In the genomic region with DNA sequence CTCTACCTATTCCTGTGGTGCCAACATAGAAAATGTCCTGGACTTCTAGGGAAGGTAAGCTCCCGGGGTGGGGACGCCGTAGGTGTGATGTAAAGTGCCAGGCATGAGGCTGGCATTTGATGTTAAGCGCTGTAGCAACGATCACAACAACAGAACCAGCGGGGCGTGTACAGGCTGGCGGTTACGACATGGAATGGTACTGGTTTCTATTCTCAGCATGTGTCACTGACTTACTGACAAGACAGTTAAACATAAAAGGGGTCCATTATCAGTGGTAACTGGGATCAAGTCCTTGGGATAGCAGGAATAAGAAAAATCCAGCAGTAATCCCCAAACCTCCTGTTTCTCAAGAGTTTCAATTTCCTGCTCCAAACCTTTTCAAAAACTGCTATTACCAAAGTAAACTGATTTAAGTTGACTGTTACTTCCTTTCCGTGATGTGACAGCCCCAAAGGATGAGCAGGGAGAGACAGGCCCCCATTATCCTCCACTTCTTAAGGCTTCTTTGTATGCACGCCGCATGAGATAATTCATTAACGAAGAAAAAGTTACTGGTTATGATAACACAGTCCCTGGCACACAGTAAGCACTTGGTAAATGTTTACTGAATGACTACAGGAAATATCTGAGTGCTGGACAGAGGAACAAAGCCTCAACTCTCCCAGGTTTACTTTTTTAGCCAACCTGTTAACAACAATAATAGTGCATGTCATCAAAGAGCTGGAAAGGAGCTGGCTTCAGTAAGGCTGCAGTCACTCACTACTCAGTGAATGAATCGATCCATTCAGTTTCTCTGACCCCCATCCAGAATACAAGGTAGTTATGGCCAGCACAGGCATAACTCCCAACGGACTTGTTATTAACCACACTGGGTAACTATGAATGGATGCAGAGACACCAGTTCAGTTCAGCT, we compare ENCODE assay signal across 11 cellular contexts. TPM values are rescaled to one million over a fixed set of nuclear protein-coding genes. Genes with fewer than 3 reads are reported as not detected.
DNase-seq lines count a peak whose midpoint lies in the region; ATAC-seq, FAIRE-seq and TF ChIP-seq lines count a peak whose summit lies in the region.
"Had no signal": no experiment of that assay in that cellular context is flagged by ENCODE, and none has a peak within 500 bp of the region (broad histone marks: within the 10 kb centered on the region; RNA-seq: fewer than 3 reads in every experiment).

No MANE protein-coding gene starts in this region.

- H3K9me3 Mint-ChIP-seq in activated CD4-positive, alpha-beta T cell treated with anti-CD3 and anti-CD28 coated beads, Interleukin-2, amount 10 ng/mL, durations not matched to agents 24 days and 14 days: no peaks in the 10 kb centered on the region
- H3K9me3 Mint-ChIP-seq: T-helper 2 cell treated with Interferon-gamma antibody and Interleukin-4, amounts not matched to agents 5 μg/mL and 100 μg/mL, for 36 hours had no signal

- FAIRE-seq in D721Med (lab: Jason Lieb, UNC): no peak
- FAIRE-seq: H1 had no signal

- H3K14ac ChIP-seq in neuronal stem cell (ENCODE audit: low read length): no peak overlapping the region

- H3K27ac Mint-ChIP-seq in activated CD4-positive, alpha-beta T cell treated with anti-CD3 and anti-CD28 coated beads, Interleukin-2, amount 10 ng/mL, durations not matched to agents 24 days and 14 days: no peak overlapping the region
- H3K27ac Mint-ChIP-seq: T-helper 2 cell treated with Interferon-gamma antibody and Interleukin-4, amounts not matched to agents 5 μg/mL and 100 μg/mL, for 36 hours had no signal

- no peak overlapping the region for H4K8ac ChIP-seq in neuronal stem cell (ENCODE audit: low read depth, low read length)

- no peak overlapping the region for H3K4me2 ChIP-seq in neuronal stem cell (ENCODE audit: insufficient read depth, low read length, poor library complexity, severe bottlenecking)

- H3K4me1 Mint-ChIP-seq in activated CD4-positive, alpha-beta T cell treated with anti-CD3 and anti-CD28 coated beads, Interleukin-2, amount 10 ng/mL, durations not matched to agents 24 days and 14 days: peaks cover 4% of the 10 kb centered on the region

- H3K79me1 ChIP-seq in neuronal stem cell (ENCODE audit: low read depth, low read length): no peaks in the 10 kb centered on the region

- no peak overlapping the region for H4K91ac ChIP-seq in neuronal stem cell (ENCODE audit: low read depth, low read length, poor library complexity)

- no peaks in the 10 kb centered on the region for H3K27me3 ChIP-seq in heart left ventricle
- no peaks in the 10 kb centered on the region for H3K27me3 ChIP-seq in neuronal stem cell (ENCODE audit: control insufficient read depth in 3 of 3, insufficient read depth in 3 of 3, low read depth in 1 of 3, low read length in 3 of 3)

- intact Hi-C loops in heart left ventricle (cut with DNase I): loop anchor here in 3 of 10 donors (2.0 to 10.0 kb wide), 5 partner anchors 57 to 227 kb away; a partner anchor contains a TSS
- intact Hi-C loops in activated CD4-positive, alpha-beta T cell treated with anti-CD3 and anti-CD28 coated beads, Interleukin-2, amount 10 ng/mL, durations not matched to agents 24 days and 14 days (cut with micrococcal nuclease): no loop called here

- H2BK12ac ChIP-seq in neuronal stem cell (ENCODE audit: low read length): no peak overlapping the region

- ATAC-seq in heart left ventricle (peak; percentile 82 to 88 (median 88)), HG02970 (IDR thresholded peaks at IDR 0.05; ENCODE audit: low FRiP score, unreplicated experiment) (no peak)

- H2BK120ac ChIP-seq in neuronal stem cell (ENCODE audit: low read depth, low read length): no peak overlapping the region

- H3K4me1 ChIP-seq in heart left ventricle (peaks cover 3 to 57% (median 37%) of the 10 kb centered on the region in 12 donors), neuronal stem cell (ENCODE audit: control insufficient read depth in 2 of 2, insufficient read depth in 1 of 2, low read depth in 1 of 2, low read length in 2 of 2) (peaks cover 5 to 8% of the 10 kb centered on the region in 2 donors)

- no peak overlapping the region for H2BK5ac ChIP-seq in neuronal stem cell (ENCODE audit: low read length)

- peak overlapping the region; percentile 69 to 94 (median 85) for H3K27ac ChIP-seq in heart left ventricle
- H3K27ac ChIP-seq in neuronal stem cell (replicated peaks; ENCODE audit: low read length): no peak overlapping the region

- TF ChIP-seq CTCF in heart left ventricle (IDR thresholded peaks at IDR 0.05) (no peak), D721Med (IDR thresholded peaks at IDR 0.05; ENCODE audit: insufficient read depth, missing control alignments) (no peak)

- peaks cover 4% of the 10 kb centered on the region for H3K27me3 Mint-ChIP-seq in activated CD4-positive, alpha-beta T cell treated with anti-CD3 and anti-CD28 coated beads, Interleukin-2, amount 10 ng/mL, durations not matched to agents 24 days and 14 days

- H2AFZ ChIP-seq in neuronal stem cell (ENCODE audit: low read length): no peak overlapping the region

- no peak overlapping the region for H3K4me3 ChIP-seq in heart left ventricle
- no peak overlapping the region for H3K4me3 ChIP-seq in neuronal stem cell (ENCODE audit: low read length in 2 of 2)

- no peak overlapping the region for H3K18ac ChIP-seq in neuronal stem cell (ENCODE audit: low read length)

- peak overlapping the region; percentile 38 for H3K9ac ChIP-seq in neuronal stem cell (ENCODE audit: low read depth, low read length, poor library complexity)

- no peak overlapping the region for H2AK5ac ChIP-seq in neuronal stem cell (ENCODE audit: low read depth, low read length)

- WGBS in heart left ventricle, 4 donors: 48 to 62% (median 57%) methylated on average over 14 to 15 of the region's 15 CpGs
- WGBS in neuronal stem cell (ENCODE audit: extremely low coverage in 2 of 2, insufficient read length in 2 of 2, insufficient replicate concordance in 1 of 2), 2 donors: no CpG with 5 or more reads among the region's 15 CpGs

- no peak overlapping the region for H3K23ac ChIP-seq in neuronal stem cell (ENCODE audit: low read depth, low read length, poor library complexity)

- DNase-seq in DMS53 (lab: John Stamatoyannopoulos, UW): peak; percentile 95
- peak; percentile 41 for DNase-seq in RPMI7951 (ENCODE audit: low read depth)
- peak in 4 of 5 donors; percentile 66 to 88 (median 80) for DNase-seq in heart left ventricle
- DNase-seq in neuronal stem cell (ENCODE audit: low spot score): no peak
- no peak for DNase-seq in occipital lobe (lab: John Stamatoyannopoulos, UW)
- DNase-seq in D721Med (ENCODE audit: insufficient read length, low spot score): no peak
- no peak for DNase-seq in activated CD4-positive, alpha-beta T cell treated with anti-CD3 and anti-CD28 coated beads, Interleukin-2, amount 10 ng/mL, durations not matched to agents 24 days and 14 days
- DNase-seq: NCI-H1436 treated with DMSO at 0.1 percent for 48 hours had no signal

- H3K4me3 Mint-ChIP-seq in activated CD4-positive, alpha-beta T cell treated with anti-CD3 and anti-CD28 coated beads, Interleukin-2, amount 10 ng/mL, durations not matched to agents 24 days and 14 days: no peak overlapping the region
- H3K4me3 Mint-ChIP-seq: T-helper 2 cell treated with Interferon-gamma antibody and Interleukin-4, amounts not matched to agents 5 μg/mL and 100 μg/mL, for 36 hours had no signal

- H3K4ac ChIP-seq in neuronal stem cell (ENCODE audit: low read length): no peak overlapping the region

- H3K36me3 ChIP-seq in heart left ventricle (no peaks in the 10 kb centered on the region), neuronal stem cell (replicated peaks in 1 of 2; ENCODE audit: control insufficient read depth in 2 of 2, insufficient read depth in 2 of 2, low read length in 2 of 2) (no peaks in the 10 kb centered on the region)

- H2BK15ac ChIP-seq in neuronal stem cell (ENCODE audit: low read length): no peak overlapping the region

- H3K9me3 ChIP-seq in heart left ventricle (no peaks in the 10 kb centered on the region), neuronal stem cell (replicated peaks in 1 of 2; ENCODE audit: control insufficient read depth in 2 of 2, insufficient read depth in 1 of 2, low read depth in 1 of 2, low read length in 2 of 2) (no peaks in the 10 kb centered on the region)

- peak in 1 of 2 donors; percentile 12 for TF ChIP-seq POLR2A in heart left ventricle (IDR thresholded peaks at IDR 0.05)

- H3K36me3 Mint-ChIP-seq in activated CD4-positive, alpha-beta T cell treated with anti-CD3 and anti-CD28 coated beads, Interleukin-2, amount 10 ng/mL, durations not matched to agents 24 days and 14 days (ENCODE audit: low read depth): no peaks in the 10 kb centered on the region

RNA-seq across cellular contexts. Expression of a gene that starts 58.6 kb away (rescaled TPM):
- 4.5 and 7.3 TPM in 2 replicates for total RNA-seq in RPMI7951 (2014; rRNA removed; shearing (Covaris generic))
- total RNA-seq in heart left ventricle: 10 to 100 TPM; 10.3 to 51.8 (median 28.1) TPM
- 10 to 100 TPM in 1 of 2 donors, 1 to 10 TPM in 1; 6.9 to 10.3 TPM for polyA plus RNA-seq in heart left ventricle
- polyA plus RNA-seq in neuronal stem cell (2013, experiment 1 of 2): 5.3 TPM
- 5.1 TPM for polyA plus RNA-seq in neuronal stem cell (2013, experiment 2 of 2)
- 6.9 TPM for total RNA-seq in occipital lobe
- 5.3 and 7.4 TPM in 2 replicates for total RNA-seq in activated CD4-positive, alpha-beta T cell treated with anti-CD3 and anti-CD28 coated beads, Interleukin-2, amount 10 ng/mL, durations not matched to agents 24 days and 14 days

Comparison
In these comparisons a context has a peak if more than half of its experiments do, and no peak if none do; other contexts are left out.
1. DNase-seq: peak in DMS53 (single experiment), RPMI7951 (single experiment) and heart left ventricle (4 of 5); none in neuronal stem cell (single experiment), occipital lobe (single experiment), D721Med (single experiment) and activated CD4-positive, alpha-beta T cell treated with anti-CD3 and anti-CD28 coated beads, Interleukin-2, amount 10 ng/mL, durations not matched to agents 24 days and 14 days (single experiment).